In the genomic region with DNA sequence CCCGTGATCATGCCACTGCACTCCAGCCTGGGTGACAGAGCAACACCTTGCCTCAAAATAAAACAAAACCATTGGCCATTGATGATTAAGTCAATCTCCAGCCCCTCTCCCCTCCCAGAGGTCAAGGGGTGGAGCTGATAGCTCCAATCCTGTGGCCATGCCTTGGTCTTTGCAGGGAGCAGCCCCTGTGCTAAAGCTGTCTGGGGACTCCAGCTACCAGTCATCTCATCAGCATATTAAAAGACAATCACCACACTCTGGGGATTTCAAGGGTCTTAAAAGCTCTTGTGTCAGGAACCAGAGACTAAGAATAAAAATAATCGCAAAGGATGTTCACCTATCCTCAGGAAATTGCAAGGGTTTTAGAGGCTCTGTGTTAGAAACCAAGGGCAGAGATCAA, we compare ENCODE assay signal across 2 cellular contexts.
TF ChIP-seq lines count a peak whose summit lies in the region.

No MANE protein-coding gene starts in this region.

TF ChIP-seq in GM23338, 12 proteins besides CTCF, POLR2A, EP300 and RAD21:
- TF ChIP-seq ZNF114 (CRISPR knock-in tag; IDR thresholded peaks at IDR 0.05) (no peak), STAT1 (IDR thresholded peaks at IDR 0.05; ENCODE audit: unreplicated experiment) (no peak), EZH2 (IDR thresholded peaks at IDR 0.05; ENCODE audit: low read depth, unreplicated experiment) (no peak), EZH2phosphoT487 (IDR thresholded peaks at IDR 0.05; ENCODE audit: unreplicated experiment) (no peak), JUNB (IDR thresholded peaks at IDR 0.05; ENCODE audit: unreplicated experiment) (no peak), ZNF331 (CRISPR knock-in tag; IDR thresholded peaks at IDR 0.05; ENCODE audit: low read depth) (no peak), NANOG (IDR thresholded peaks at IDR 0.05; ENCODE audit: borderline replicate concordance) (no peak), POLR2AphosphoS5 (IDR thresholded peaks at IDR 0.05; ENCODE audit: low read depth) (no peak)
- TF ChIP-seq, protein P1, sequence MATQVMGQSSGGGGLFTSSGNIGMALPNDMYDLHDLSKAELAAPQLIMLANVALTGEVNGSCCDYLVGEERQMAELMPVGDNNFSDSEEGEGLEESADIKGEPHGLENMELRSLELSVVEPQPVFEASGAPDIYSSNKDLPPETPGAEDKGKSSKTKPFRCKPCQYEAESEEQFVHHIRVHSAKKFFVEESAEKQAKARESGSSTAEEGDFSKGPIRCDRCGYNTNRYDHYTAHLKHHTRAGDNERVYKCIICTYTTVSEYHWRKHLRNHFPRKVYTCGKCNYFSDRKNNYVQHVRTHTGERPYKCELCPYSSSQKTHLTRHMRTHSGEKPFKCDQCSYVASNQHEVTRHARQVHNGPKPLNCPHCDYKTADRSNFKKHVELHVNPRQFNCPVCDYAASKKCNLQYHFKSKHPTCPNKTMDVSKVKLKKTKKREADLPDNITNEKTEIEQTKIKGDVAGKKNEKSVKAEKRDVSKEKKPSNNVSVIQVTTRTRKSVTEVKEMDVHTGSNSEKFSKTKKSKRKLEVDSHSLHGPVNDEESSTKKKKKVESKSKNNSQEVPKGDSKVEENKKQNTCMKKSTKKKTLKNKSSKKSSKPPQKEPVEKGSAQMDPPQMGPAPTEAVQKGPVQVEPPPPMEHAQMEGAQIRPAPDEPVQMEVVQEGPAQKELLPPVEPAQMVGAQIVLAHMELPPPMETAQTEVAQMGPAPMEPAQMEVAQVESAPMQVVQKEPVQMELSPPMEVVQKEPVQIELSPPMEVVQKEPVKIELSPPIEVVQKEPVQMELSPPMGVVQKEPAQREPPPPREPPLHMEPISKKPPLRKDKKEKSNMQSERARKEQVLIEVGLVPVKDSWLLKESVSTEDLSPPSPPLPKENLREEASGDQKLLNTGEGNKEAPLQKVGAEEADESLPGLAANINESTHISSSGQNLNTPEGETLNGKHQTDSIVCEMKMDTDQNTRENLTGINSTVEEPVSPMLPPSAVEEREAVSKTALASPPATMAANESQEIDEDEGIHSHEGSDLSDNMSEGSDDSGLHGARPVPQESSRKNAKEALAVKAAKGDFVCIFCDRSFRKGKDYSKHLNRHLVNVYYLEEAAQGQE (IDR thresholded peaks at IDR 0.05; ENCODE audit: unreplicated experiment): no peak
- TF ChIP-seq, protein P2, sequence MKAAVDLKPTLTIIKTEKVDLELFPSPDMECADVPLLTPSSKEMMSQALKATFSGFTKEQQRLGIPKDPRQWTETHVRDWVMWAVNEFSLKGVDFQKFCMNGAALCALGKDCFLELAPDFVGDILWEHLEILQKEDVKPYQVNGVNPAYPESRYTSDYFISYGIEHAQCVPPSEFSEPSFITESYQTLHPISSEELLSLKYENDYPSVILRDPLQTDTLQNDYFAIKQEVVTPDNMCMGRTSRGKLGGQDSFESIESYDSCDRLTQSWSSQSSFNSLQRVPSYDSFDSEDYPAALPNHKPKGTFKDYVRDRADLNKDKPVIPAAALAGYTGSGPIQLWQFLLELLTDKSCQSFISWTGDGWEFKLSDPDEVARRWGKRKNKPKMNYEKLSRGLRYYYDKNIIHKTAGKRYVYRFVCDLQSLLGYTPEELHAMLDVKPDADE (IDR thresholded peaks at IDR 0.05): no peak

TF ChIP-seq in WTC11, 78 proteins besides CTCF, POLR2A, EP300 and RAD21:
- TF ChIP-seq, protein P3, sequence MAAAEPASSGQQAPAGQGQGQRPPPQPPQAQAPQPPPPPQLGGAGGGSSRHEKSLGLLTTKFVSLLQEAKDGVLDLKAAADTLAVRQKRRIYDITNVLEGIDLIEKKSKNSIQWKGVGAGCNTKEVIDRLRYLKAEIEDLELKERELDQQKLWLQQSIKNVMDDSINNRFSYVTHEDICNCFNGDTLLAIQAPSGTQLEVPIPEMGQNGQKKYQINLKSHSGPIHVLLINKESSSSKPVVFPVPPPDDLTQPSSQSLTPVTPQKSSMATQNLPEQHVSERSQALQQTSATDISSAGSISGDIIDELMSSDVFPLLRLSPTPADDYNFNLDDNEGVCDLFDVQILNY (CRISPR knock-in tag; IDR thresholded peaks at IDR 0.05): no peak
- TF ChIP-seq, protein P4, sequence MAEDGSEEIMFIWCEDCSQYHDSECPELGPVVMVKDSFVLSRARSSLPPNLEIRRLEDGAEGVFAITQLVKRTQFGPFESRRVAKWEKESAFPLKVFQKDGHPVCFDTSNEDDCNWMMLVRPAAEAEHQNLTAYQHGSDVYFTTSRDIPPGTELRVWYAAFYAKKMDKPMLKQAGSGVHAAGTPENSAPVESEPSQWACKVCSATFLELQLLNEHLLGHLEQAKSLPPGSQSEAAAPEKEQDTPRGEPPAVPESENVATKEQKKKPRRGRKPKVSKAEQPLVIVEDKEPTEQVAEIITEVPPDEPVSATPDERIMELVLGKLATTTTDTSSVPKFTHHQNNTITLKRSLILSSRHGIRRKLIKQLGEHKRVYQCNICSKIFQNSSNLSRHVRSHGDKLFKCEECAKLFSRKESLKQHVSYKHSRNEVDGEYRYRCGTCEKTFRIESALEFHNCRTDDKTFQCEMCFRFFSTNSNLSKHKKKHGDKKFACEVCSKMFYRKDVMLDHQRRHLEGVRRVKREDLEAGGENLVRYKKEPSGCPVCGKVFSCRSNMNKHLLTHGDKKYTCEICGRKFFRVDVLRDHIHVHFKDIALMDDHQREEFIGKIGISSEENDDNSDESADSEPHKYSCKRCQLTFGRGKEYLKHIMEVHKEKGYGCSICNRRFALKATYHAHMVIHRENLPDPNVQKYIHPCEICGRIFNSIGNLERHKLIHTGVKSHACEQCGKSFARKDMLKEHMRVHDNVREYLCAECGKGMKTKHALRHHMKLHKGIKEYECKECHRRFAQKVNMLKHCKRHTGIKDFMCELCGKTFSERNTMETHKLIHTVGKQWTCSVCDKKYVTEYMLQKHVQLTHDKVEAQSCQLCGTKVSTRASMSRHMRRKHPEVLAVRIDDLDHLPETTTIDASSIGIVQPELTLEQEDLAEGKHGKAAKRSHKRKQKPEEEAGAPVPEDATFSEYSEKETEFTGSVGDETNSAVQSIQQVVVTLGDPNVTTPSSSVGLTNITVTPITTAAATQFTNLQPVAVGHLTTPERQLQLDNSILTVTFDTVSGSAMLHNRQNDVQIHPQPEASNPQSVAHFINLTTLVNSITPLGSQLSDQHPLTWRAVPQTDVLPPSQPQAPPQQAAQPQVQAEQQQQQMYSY (CRISPR knock-in tag; IDR thresholded peaks at IDR 0.05): no peak
- no peak for TF ChIP-seq GTF2I (CRISPR knock-in tag; conservative IDR thresholded peaks at IDR 0.05)
- TF ChIP-seq ELF4 (CRISPR knock-in tag; IDR thresholded peaks at IDR 0.05; ENCODE audit: low read depth): no peak
- no peak for TF ChIP-seq SOX15 (CRISPR knock-in tag; IDR thresholded peaks at IDR 0.05)
- TF ChIP-seq, protein P5, sequence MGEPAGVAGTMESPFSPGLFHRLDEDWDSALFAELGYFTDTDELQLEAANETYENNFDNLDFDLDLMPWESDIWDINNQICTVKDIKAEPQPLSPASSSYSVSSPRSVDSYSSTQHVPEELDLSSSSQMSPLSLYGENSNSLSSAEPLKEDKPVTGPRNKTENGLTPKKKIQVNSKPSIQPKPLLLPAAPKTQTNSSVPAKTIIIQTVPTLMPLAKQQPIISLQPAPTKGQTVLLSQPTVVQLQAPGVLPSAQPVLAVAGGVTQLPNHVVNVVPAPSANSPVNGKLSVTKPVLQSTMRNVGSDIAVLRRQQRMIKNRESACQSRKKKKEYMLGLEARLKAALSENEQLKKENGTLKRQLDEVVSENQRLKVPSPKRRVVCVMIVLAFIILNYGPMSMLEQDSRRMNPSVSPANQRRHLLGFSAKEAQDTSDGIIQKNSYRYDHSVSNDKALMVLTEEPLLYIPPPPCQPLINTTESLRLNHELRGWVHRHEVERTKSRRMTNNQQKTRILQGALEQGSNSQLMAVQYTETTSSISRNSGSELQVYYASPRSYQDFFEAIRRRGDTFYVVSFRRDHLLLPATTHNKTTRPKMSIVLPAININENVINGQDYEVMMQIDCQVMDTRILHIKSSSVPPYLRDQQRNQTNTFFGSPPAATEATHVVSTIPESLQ (CRISPR knock-in tag; IDR thresholded peaks at IDR 0.05): no peak
- no peak for TF ChIP-seq NFYB (CRISPR knock-in tag; conservative IDR thresholded peaks at IDR 0.05; ENCODE audit: low read depth)
- no peak for TF ChIP-seq ZNF416 (CRISPR knock-in tag; IDR thresholded peaks at IDR 0.05)
- TF ChIP-seq CREB1 (CRISPR knock-in tag; IDR thresholded peaks at IDR 0.05): no peak
- TF ChIP-seq, protein P6, sequence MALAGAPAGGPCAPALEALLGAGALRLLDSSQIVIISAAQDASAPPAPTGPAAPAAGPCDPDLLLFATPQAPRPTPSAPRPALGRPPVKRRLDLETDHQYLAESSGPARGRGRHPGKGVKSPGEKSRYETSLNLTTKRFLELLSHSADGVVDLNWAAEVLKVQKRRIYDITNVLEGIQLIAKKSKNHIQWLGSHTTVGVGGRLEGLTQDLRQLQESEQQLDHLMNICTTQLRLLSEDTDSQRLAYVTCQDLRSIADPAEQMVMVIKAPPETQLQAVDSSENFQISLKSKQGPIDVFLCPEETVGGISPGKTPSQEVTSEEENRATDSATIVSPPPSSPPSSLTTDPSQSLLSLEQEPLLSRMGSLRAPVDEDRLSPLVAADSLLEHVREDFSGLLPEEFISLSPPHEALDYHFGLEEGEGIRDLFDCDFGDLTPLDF (CRISPR knock-in tag; IDR thresholded peaks at IDR 0.05): no peak
- no peak for TF ChIP-seq CREM (CRISPR knock-in tag; IDR thresholded peaks at IDR 0.05)
